In genomic region chr6:166956444-166957086, GRCh38 we compare ENCODE assay signal across 8 cellular contexts. TPM values are rescaled to one million over a fixed set of nuclear protein-coding genes. Genes with fewer than 3 reads are reported as not detected.
DNase-seq lines count a peak whose midpoint lies in the region; ATAC-seq lines count a peak whose summit lies in the region.

RNASET2 (minus strand) TSS chr6:166956550; CDS start chr6:166956182, 368 bp downstream.

- intact Hi-C loops in left colon (cut with DNase I, micrococcal nuclease): no loop called here

- peak within 1 kb of the TSS; percentile 33 for H3K27ac ChIP-seq in cingulate gyrus (ENCODE audit: low read depth, low read length)

- DNase-seq in AML-193 (lab: John Stamatoyannopoulos, UW) (peak; percentile 85 to 87), NCI-H524 treated with DMSO at 0.1 percent for 48 hours (lab: John Stamatoyannopoulos, UW) (peak; percentile 16), left colon (peak; percentile 97 to 100)
- DNase-seq in activated CD4-positive, alpha-beta T cell treated with anti-CD3 and anti-CD28 coated beads for 48 hours: peak; percentile 100
- peak; percentile 99 to 100 for DNase-seq in stimulated activated CD4-positive, alpha-beta T cell treated with anti-CD3 and anti-CD28 coated beads, Interleukin-1b, Interleukin-23, amount 100 ng/mL, for 4 hours (ENCODE audit: low read depth in 2 of 2)

- ATAC-seq in GM19043 (IDR thresholded peaks at IDR 0.05; ENCODE audit: low read depth, unreplicated experiment) (peak; percentile 53), HG03378 (IDR thresholded peaks at IDR 0.05; ENCODE audit: unreplicated experiment) (peak; percentile 49), left colon (peak; percentile 92)

RNA-seq across cellular contexts. Expression of gene RNASET2, which starts in this region (rescaled TPM):
- total RNA-seq in left colon: 100 to 1,000 TPM; 130 to 151 TPM

Comparison
In these comparisons a context has a peak if more than half of its experiments do, and no peak if none do; other contexts are left out.
1. Peak in every context shown above with its lines: DNase-seq, ATAC-seq and H3K27ac ChIP-seq.
2. DNase-seq: peak in every context shown above with its lines; median percentile 100 in activated CD4-positive, alpha-beta T cell treated with anti-CD3 and anti-CD28 coated beads for 48 hours; 100 in stimulated activated CD4-positive, alpha-beta T cell treated with anti-CD3 and anti-CD28 coated beads, Interleukin-1b, Interleukin-23, amount 100 ng/mL, for 4 hours; 98 in left colon; 86 in AML-193; 16 in NCI-H524 treated with DMSO at 0.1 percent for 48 hours.